15 cellular contexts compared by ENCODE assay signal in the genomic region with DNA sequence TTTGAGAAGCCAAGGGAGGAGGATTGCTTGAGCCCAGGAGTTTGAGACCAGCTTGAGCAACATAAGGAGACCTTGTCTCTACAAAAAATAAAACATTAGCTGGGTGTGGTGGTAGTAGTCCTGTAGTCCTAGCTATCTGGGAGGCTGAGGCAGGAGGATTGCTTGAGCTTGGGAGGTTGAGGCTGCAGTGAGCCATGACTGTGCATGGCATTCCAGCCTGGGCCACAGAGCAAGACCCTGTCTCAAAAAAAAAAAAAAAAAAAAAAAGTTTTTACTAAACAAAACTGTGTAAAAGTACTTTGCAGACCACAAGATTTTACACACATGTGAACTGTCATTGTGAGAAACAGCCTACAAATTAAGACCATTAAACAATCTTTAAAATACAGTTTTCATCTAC.
"Had no signal": no experiment of that assay in that cellular context is flagged by ENCODE, and none has a peak within 500 bp of the region (broad histone marks: within the 10 kb centered on the region; RNA-seq: fewer than 3 reads in every experiment).

No MANE protein-coding gene starts in this region.

- H3K4me3 Mint-ChIP-seq: activated B cell treated with CpG ODN at 0.5 μM for 24 hours; activated CD4-positive, alpha-beta memory T cell treated with anti-CD3 and anti-CD28 coated beads, Interleukin-2, amount 10 ng/mL, durations not matched to agents 7 days and 5 days; activated CD8-positive, alpha-beta memory T cell treated with anti-CD3 and anti-CD28 coated beads, Interleukin-2, amount 10 ng/mL, durations not matched to agents 7 days and 5 days; activated naive CD8-positive, alpha-beta T cell; effector memory CD8-positive, alpha-beta T cell; stimulated activated naive CD8-positive, alpha-beta T cell treated with anti-CD3 and anti-CD28 coated beads, Interleukin-15, amount 100 ng/mL, for 72 hours had no signal

- H3K9me3 Mint-ChIP-seq: activated B cell treated with CpG ODN at 0.5 μM for 24 hours; activated CD4-positive, alpha-beta memory T cell treated with anti-CD3 and anti-CD28 coated beads, Interleukin-2, amount 10 ng/mL, durations not matched to agents 7 days and 5 days; effector memory CD8-positive, alpha-beta T cell; stimulated activated naive CD8-positive, alpha-beta T cell treated with anti-CD3 and anti-CD28 coated beads, Interleukin-15, amount 100 ng/mL, for 72 hours had no signal

- ATAC-seq: activated CD8-positive, alpha-beta memory T cell treated with anti-CD3 and anti-CD28 coated beads, Interleukin-2, amount 10 ng/mL, durations not matched to agents 7 days and 5 days; effector memory CD8-positive, alpha-beta T cell; left colon; right lobe of liver; stimulated activated naive CD8-positive, alpha-beta T cell treated with anti-CD3 and anti-CD28 coated beads, Interleukin-15, amount 100 ng/mL, for 72 hours had no signal

- DNase-seq: activated B cell treated with CpG ODN at 0.5 μM for 24 hours; activated CD4-positive, alpha-beta memory T cell treated with anti-CD3 and anti-CD28 coated beads, Interleukin-2, amount 10 ng/mL, durations not matched to agents 7 days and 5 days; activated CD4-positive, alpha-beta T cell treated with anti-CD3 and anti-CD28 coated beads for 4 hours; activated CD8-positive, alpha-beta memory T cell treated with anti-CD3 and anti-CD28 coated beads, Interleukin-2, amount 10 ng/mL, durations not matched to agents 7 days and 5 days; effector memory CD8-positive, alpha-beta T cell; foreskin melanocyte; glutamatergic neuron; hippocampal formation; left colon; right lobe of liver; stimulated activated CD4-positive, alpha-beta T cell treated with anti-CD3 and anti-CD28 coated beads, Interleukin-4, amount 100 ng/mL, for 1 hour; stimulated activated naive CD8-positive, alpha-beta T cell treated with anti-CD3 and anti-CD28 coated beads, Interleukin-15, amount 100 ng/mL, for 72 hours had no signal

- H3K27me3 Mint-ChIP-seq: activated B cell treated with CpG ODN at 0.5 μM for 24 hours; activated CD4-positive, alpha-beta memory T cell treated with anti-CD3 and anti-CD28 coated beads, Interleukin-2, amount 10 ng/mL, durations not matched to agents 7 days and 5 days; activated CD8-positive, alpha-beta memory T cell treated with anti-CD3 and anti-CD28 coated beads, Interleukin-2, amount 10 ng/mL, durations not matched to agents 7 days and 5 days; activated naive CD8-positive, alpha-beta T cell; effector memory CD8-positive, alpha-beta T cell; stimulated activated naive CD8-positive, alpha-beta T cell treated with anti-CD3 and anti-CD28 coated beads, Interleukin-15, amount 100 ng/mL, for 72 hours had no signal

- H3K4me1 Mint-ChIP-seq: activated B cell treated with CpG ODN at 0.5 μM for 24 hours; activated CD4-positive, alpha-beta memory T cell treated with anti-CD3 and anti-CD28 coated beads, Interleukin-2, amount 10 ng/mL, durations not matched to agents 7 days and 5 days; stimulated activated naive CD8-positive, alpha-beta T cell treated with anti-CD3 and anti-CD28 coated beads, Interleukin-15, amount 100 ng/mL, for 72 hours had no signal

- H3K4me2 ChIP-seq: smooth muscle cell had no signal

- H3K27ac Mint-ChIP-seq: activated B cell treated with CpG ODN at 0.5 μM for 24 hours; activated CD4-positive, alpha-beta memory T cell treated with anti-CD3 and anti-CD28 coated beads, Interleukin-2, amount 10 ng/mL, durations not matched to agents 7 days and 5 days; activated CD8-positive, alpha-beta memory T cell treated with anti-CD3 and anti-CD28 coated beads, Interleukin-2, amount 10 ng/mL, durations not matched to agents 7 days and 5 days; activated naive CD8-positive, alpha-beta T cell; effector memory CD8-positive, alpha-beta T cell; stimulated activated naive CD8-positive, alpha-beta T cell treated with anti-CD3 and anti-CD28 coated beads, Interleukin-15, amount 100 ng/mL, for 72 hours had no signal

- H3K4me3 ChIP-seq: right lobe of liver, smooth muscle cell, suprapubic skin had no signal

- H3K27me3 ChIP-seq: right lobe of liver, suprapubic skin had no signal

- H3K27ac ChIP-seq: suprapubic skin had no signal

- H3K9me3 ChIP-seq: right lobe of liver, suprapubic skin had no signal

- H3K36me3 Mint-ChIP-seq: activated CD8-positive, alpha-beta memory T cell treated with anti-CD3 and anti-CD28 coated beads, Interleukin-2, amount 10 ng/mL, durations not matched to agents 7 days and 5 days; activated naive CD8-positive, alpha-beta T cell had no signal
